ENCODE assay signal across 19 cellular contexts in the genomic region with DNA sequence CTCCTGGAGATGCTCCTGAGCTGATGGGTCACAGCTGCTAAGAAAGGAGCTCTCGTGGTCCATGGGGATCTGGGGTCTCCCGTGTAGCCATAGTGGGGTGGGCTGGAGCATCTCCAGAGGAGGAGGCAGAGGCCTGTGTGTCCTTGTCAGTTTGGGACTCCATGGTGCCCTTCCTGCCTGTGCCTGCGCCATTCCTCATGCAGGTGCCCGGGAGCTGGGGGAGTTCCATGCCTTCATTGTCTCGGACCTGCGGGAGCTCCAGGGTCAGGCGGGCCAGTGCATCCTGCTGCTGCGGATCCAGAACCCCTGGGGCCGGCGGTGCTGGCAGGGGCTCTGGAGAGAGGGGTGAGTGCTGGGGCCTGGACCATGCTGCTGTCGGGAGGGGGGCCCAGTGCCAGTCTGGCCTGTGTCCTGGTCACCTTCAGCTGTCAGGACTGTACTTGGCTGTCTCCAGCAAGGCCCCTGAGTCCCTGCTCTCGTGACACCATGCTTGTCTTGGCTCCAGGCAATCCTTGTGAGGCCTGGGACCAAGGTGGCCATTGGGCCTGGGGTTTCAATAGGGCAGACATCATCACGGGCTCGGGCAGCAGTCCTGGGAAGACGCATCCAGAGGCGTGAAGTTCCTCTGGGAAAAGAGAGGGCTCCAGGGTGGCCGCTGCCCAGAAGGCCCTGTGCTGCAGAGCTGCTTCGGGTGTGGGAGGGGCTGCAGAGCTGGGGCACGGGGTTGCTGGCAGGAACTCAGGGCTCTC. TPM values are rescaled to one million over a fixed set of nuclear protein-coding genes. Genes with fewer than 3 reads are reported as not detected.
DNase-seq lines count a peak whose midpoint lies in the region; ATAC-seq and TF ChIP-seq lines count a peak whose summit lies in the region.
"Had no signal": no experiment of that assay in that cellular context is flagged by ENCODE, and none has a peak within 500 bp of the region (broad histone marks: within the 10 kb centered on the region; RNA-seq: fewer than 3 reads in every experiment).

No MANE protein-coding gene starts in this region.

- H3K4me3 ChIP-seq in H7 (ENCODE audit: insufficient read depth, low read depth, low read length) = no peak overlapping the region
- no peak overlapping the region for H3K4me3 ChIP-seq in adrenal gland
- no peak overlapping the region for H3K4me3 ChIP-seq in right atrium auricular region
- no peak overlapping the region for H3K4me3 ChIP-seq in psoas muscle
- H3K4me3 ChIP-seq: coronary artery, HAP-1, SJSA1 had no signal

- TF ChIP-seq CTCF in adrenal gland (IDR thresholded peaks at IDR 0.05) = no peak
- TF ChIP-seq CTCF in right atrium auricular region (IDR thresholded peaks at IDR 0.05) = no peak
- no peak for TF ChIP-seq CTCF in psoas muscle (IDR thresholded peaks at IDR 0.05)

- H3K27ac ChIP-seq in adrenal gland (no peak overlapping the region), right atrium auricular region (peak overlapping the region; percentile 29 to 69), psoas muscle (no peak overlapping the region)
- H3K27ac ChIP-seq: coronary artery, epithelial cell of prostate, SJSA1 had no signal

- DNase-seq in H7 (peak; percentile 56), adrenal gland (peak in 5 of 7 donors; percentile 4 to 43 (median 11)), right atrium auricular region (ENCODE audit: low spot score) (no peak), psoas muscle (peak; percentile 12 to 47), NCI-H82 treated with DMSO at 0.1 percent for 48 hours (lab: John Stamatoyannopoulos, UW; ENCODE audit: unreplicated experiment) (no peak), H4 (ENCODE audit: low spot score) (no peak), MV-4-11 (lab: John Stamatoyannopoulos, UW) (no peak)
- DNase-seq: activated B cell treated with CpG ODN at 0.5 μM for 24 hours; activated gamma-delta T cell; AML-193; KBM-7; NCI-H2029 treated with DMSO at 0.1 percent for 48 hours; NCI-H526 treated with DMSO at 0.1 percent for 48 hours; stimulated activated CD4-positive, alpha-beta T cell treated with anti-CD3 and anti-CD28 coated beads, Interleukin-2, amount 100 ng/mL, for 48 hours had no signal

- ATAC-seq in psoas muscle = no peak
- ATAC-seq: T-helper 17 cell had no signal

- no peak for TF ChIP-seq POLR2A in adrenal gland (IDR thresholded peaks at IDR 0.05)

- intact Hi-C loops in adrenal gland (cut with DNase I) = no loop called here
- intact Hi-C loops in psoas muscle (cut with DNase I) = no loop called here

- no peaks in the 10 kb centered on the region for H3K27me3 ChIP-seq in H7 (ENCODE audit: control insufficient read depth, insufficient read depth, low read length)
- no peaks in the 10 kb centered on the region for H3K27me3 ChIP-seq in adrenal gland
- no peaks in the 10 kb centered on the region for H3K27me3 ChIP-seq in right atrium auricular region
- H3K27me3 ChIP-seq in psoas muscle (ENCODE audit: insufficient read depth in 3 of 3, low read length in 2 of 3) = no peaks in the 10 kb centered on the region
- H3K27me3 ChIP-seq: SJSA1 had no signal

- no peaks in the 10 kb centered on the region for H3K9me3 ChIP-seq in adrenal gland (replicated peaks in 1 of 3)
- no peaks in the 10 kb centered on the region for H3K9me3 ChIP-seq in right atrium auricular region
- H3K9me3 ChIP-seq in psoas muscle = no peaks in the 10 kb centered on the region
- H3K9me3 ChIP-seq: HAP-1, SJSA1 had no signal

- H3K36me3 ChIP-seq in H7 (replicated peaks; ENCODE audit: control insufficient read depth, insufficient read depth, low read length) (peaks cover 3% of the 10 kb centered on the region), adrenal gland (replicated peaks in 1 of 2) (peaks cover 0 to 33% of the 10 kb centered on the region in 2 donors), right atrium auricular region (peaks cover 23% of the 10 kb centered on the region), psoas muscle (ENCODE audit: insufficient read depth in 1 of 2, low read depth in 1 of 2) (peaks cover 0 to 67% of the 10 kb centered on the region in 2 donors)

- H3K4me1 ChIP-seq in adrenal gland (replicated peaks in 1 of 2) (peaks cover 0 to 5% of the 10 kb centered on the region in 2 donors), right atrium auricular region (peaks cover 0 to 49% of the 10 kb centered on the region in 2 donors), psoas muscle (peaks cover 10% of the 10 kb centered on the region)
- H3K4me1 ChIP-seq: HAP-1, SJSA1 had no signal

- WGBS in adrenal gland, 4 donors = 89 to 92% (median 91%) methylated on average over 7 to 19 of the region's 19 CpGs; no CpG with 5 or more reads in 1 of the 4 donors
- WGBS in psoas muscle, 3 donors = 80 to 87% (median 85%) methylated on average over 19 of the region's 19 CpGs

RNA-seq across cellular contexts. Expression of a gene that starts 7.3 kb away (rescaled TPM):
- total RNA-seq in H7 (2014; rRNA removed; shearing (Covaris generic)) = 66.5 and 69.0 TPM in 2 replicates
- total RNA-seq in adrenal gland (10 to 100 TPM; 17.3 to 41.8 (median 24.6) TPM), right atrium auricular region (10 to 100 TPM; 14.1 to 14.6 TPM), psoas muscle (1 to 10 TPM; 5.0 to 9.9 (median 7.6) TPM)
- polyA plus RNA-seq in adrenal gland (100 to 1,000 TPM in 2 of 3 donors, 1 to 10 TPM in 1; 4.7 to 158 (median 102) TPM), psoas muscle (10 to 100 TPM in 2 of 3 donors, 1 to 10 TPM in 1; 8.9 to 15.0 (median 13.1) TPM)
- 3.1 and 5.7 TPM in 2 replicates for total RNA-seq in H4 (2014; rRNA removed; shearing (Covaris generic))

RNA-seq across cellular contexts. Expression of a gene that starts 25.6 kb away (rescaled TPM):
- 10.3 and 15.2 TPM in 2 replicates for total RNA-seq in H7 (2014; rRNA removed; shearing (Covaris generic))
- total RNA-seq in adrenal gland (10 to 100 TPM; 37.0 to 93.3 (median 59.5) TPM), right atrium auricular region (10 to 100 TPM; 62.0 to 76.3 TPM), psoas muscle (10 to 100 TPM; 48.8 to 70.4 (median 59.0) TPM)
- polyA plus RNA-seq in adrenal gland (100 to 1,000 TPM in 2 of 3 donors, 1 to 10 TPM in 1; 5.1 to 259 (median 110) TPM), psoas muscle (10 to 100 TPM; 59.2 to 79.6 (median 71.9) TPM)
- total RNA-seq in H4 (2014; rRNA removed; shearing (Covaris generic)) = 2.7 and 8.1 TPM in 2 replicates

RNA-seq across cellular contexts. Expression of a gene that starts 31.4 kb away (rescaled TPM):
- total RNA-seq in H7 (2014; rRNA removed; shearing (Covaris generic)) = 0.07 TPM in 1 of 2 replicates, not detected in the other
- total RNA-seq in adrenal gland (1 to 10 TPM in 3 of 8 donors, under 1 TPM in 4, not detected in 1; 0.32 to 1.3 (median 0.96) TPM), right atrium auricular region (under 1 TPM; 0.56 to 0.86 TPM), psoas muscle (under 1 TPM; 0.36 to 0.92 (median 0.68) TPM)
- polyA plus RNA-seq in adrenal gland (1 to 10 TPM in 2 of 3 donors, under 1 TPM in 1; 0.07 to 5.7 (median 3.5) TPM), psoas muscle (under 1 TPM; 0.30 to 0.89 (median 0.58) TPM)
- 0.75 and 0.86 TPM in 2 replicates for total RNA-seq in H4 (2014; rRNA removed; shearing (Covaris generic))

RNA-seq across cellular contexts. Expression of a gene that starts 33.7 kb away (rescaled TPM):
- total RNA-seq in H7 (2014; rRNA removed; shearing (Covaris generic)) = 2.4 and 2.5 TPM in 2 replicates
- 10 to 100 TPM in 3 of 8 donors, 1 to 10 TPM in 5; 4.9 to 22.2 (median 8.3) TPM for total RNA-seq in adrenal gland
- polyA plus RNA-seq in adrenal gland = 10 to 100 TPM in 1 of 3 donors, 1 to 10 TPM in 2; 7.2 to 14.5 (median 8.8) TPM
- 10 to 100 TPM; 12.0 to 17.5 TPM for total RNA-seq in right atrium auricular region
- total RNA-seq in psoas muscle = 10 to 100 TPM; 10.4 to 12.9 (median 12.7) TPM
- polyA plus RNA-seq in psoas muscle = 10 to 100 TPM in 1 of 3 donors, 1 to 10 TPM in 2; 6.6 to 18.1 (median 9.5) TPM
- total RNA-seq in H4 (2014; rRNA removed; shearing (Covaris generic)) = 2.2 and 5.6 TPM in 2 replicates

RNA-seq across cellular contexts. Expression of a gene that starts 36.1 kb away (rescaled TPM):
- 3.6 and 8.9 TPM in 2 replicates for total RNA-seq in H7 (2014; rRNA removed; shearing (Covaris generic))
- 10 to 100 TPM in 5 of 8 donors, 1 to 10 TPM in 3; 7.2 to 20.3 (median 13.0) TPM for total RNA-seq in adrenal gland
- polyA plus RNA-seq in adrenal gland = 10 to 100 TPM in 2 of 3 donors, 1 to 10 TPM in 1; 8.1 to 31.7 (median 10.0) TPM
- total RNA-seq in right atrium auricular region = 1 to 10 TPM; 3.7 to 7.9 TPM
- total RNA-seq in psoas muscle = 1 to 10 TPM; 3.0 to 5.8 (median 4.6) TPM
- 1 to 10 TPM; 1.4 to 2.5 (median 2.4) TPM for polyA plus RNA-seq in psoas muscle
- total RNA-seq in H4 (2014; rRNA removed; shearing (Covaris generic)) = 6.1 and 12.7 TPM in 2 replicates

Comparison
In these comparisons a context has a peak if more than half of its experiments do, and no peak if none do; other contexts are left out.
1. DNase-seq: peak in H7 (single experiment), adrenal gland (5 of 7) and psoas muscle (2 of 2); none in right atrium auricular region (single experiment), NCI-H82 treated with DMSO at 0.1 percent for 48 hours (single experiment), H4 (single experiment) and MV-4-11 (single experiment).
2. H3K27ac ChIP-seq: peak in right atrium auricular region (2 of 2); none in adrenal gland (0 of 5) and psoas muscle (single experiment).